11 cellular contexts compared by ENCODE assay signal in the genomic region with DNA sequence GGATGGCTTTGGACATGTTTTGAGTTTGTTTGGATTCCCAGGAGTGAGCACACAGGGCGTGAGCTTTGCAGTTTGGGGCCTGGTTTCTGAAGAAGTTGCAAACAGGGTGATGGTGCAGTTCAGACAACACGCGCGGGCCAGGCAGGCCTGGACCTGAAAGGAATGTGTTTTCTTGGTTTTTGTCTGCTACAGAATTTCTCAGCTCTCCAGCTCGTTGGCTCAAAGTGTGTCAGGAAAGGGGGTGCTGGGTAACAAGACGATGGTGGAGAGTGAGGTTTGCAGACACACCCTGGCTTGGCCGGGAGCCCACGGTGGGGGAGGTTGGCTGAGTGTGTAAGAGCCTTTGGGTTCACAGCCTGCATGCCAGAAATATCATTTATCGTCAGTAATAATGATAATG.
A peak's percentile ranks its signal among the peaks of the same experiment; 100 is the strongest.
DNase-seq lines count a peak whose midpoint lies in the region; ATAC-seq and TF ChIP-seq lines count a peak whose summit lies in the region.
"Had no signal": no experiment of that assay in that cellular context is flagged by ENCODE, and none has a peak within 500 bp of the region (broad histone marks: within the 10 kb centered on the region; RNA-seq: fewer than 3 reads in every experiment).

No MANE protein-coding gene starts in this region.

- H3K4me1 ChIP-seq in CD8-positive, alpha-beta memory T cell (ENCODE audit: insufficient read depth, low read length): peaks cover 56% of the 10 kb centered on the region
- H3K4me1 ChIP-seq in RWPE2 (ENCODE audit: insufficient read depth, poor library complexity, severe bottlenecking): peaks cover 90% of the 10 kb centered on the region

- in situ Hi-C loops in GM13976 (cut with MboI; ENCODE audit: low sequenced_read_pairs, unreplicated experiment): no loop called here

- no peaks in the 10 kb centered on the region for H3K9me3 Mint-ChIP-seq in CD8-positive, alpha-beta memory T cell
- peaks cover 14% of the 10 kb centered on the region for H3K9me3 Mint-ChIP-seq in progenitor cell of endocrine pancreas (ENCODE audit: low read depth)
- H3K9me3 Mint-ChIP-seq: stimulated activated memory B cell treated with anti-CD40 and anti-IgM and Interleukin-4, amounts not matched to agents 10 μg/mL and 1 μg/mL and 100 μg/mL, for 72 hours had no signal

- H3K4me3 ChIP-seq in CD8-positive, alpha-beta memory T cell (ENCODE audit: low read length): no peak overlapping the region
- H3K4me3 ChIP-seq in RWPE2 (ENCODE audit: severe bottlenecking): no peak overlapping the region
- no peak overlapping the region for H3K4me3 ChIP-seq in fibroblast of pulmonary artery (replicated peaks; ENCODE audit: low read depth, low read length)

- H3K4me1 Mint-ChIP-seq in CD8-positive, alpha-beta memory T cell: peaks cover 74 to 83% (median 80%) of the 10 kb centered on the region in 3 donors
- peaks cover 4% of the 10 kb centered on the region for H3K4me1 Mint-ChIP-seq in progenitor cell of endocrine pancreas (ENCODE audit: low read depth)

- no peaks in the 10 kb centered on the region for H3K27me3 ChIP-seq in CD8-positive, alpha-beta memory T cell (ENCODE audit: insufficient read depth, low read length, poor library complexity, severe bottlenecking)
- no peaks in the 10 kb centered on the region for H3K27me3 ChIP-seq in RWPE2 (ENCODE audit: insufficient read depth, poor library complexity, severe bottlenecking)

- H3K9me3 ChIP-seq in CD8-positive, alpha-beta memory T cell (ENCODE audit: low read length): no peaks in the 10 kb centered on the region
- H3K9me3 ChIP-seq in RWPE2 (ENCODE audit: severe bottlenecking): no peaks in the 10 kb centered on the region

- peaks cover 0 to 2% of the 10 kb centered on the region in 2 donors for H3K27me3 Mint-ChIP-seq in CD8-positive, alpha-beta memory T cell
- no peaks in the 10 kb centered on the region for H3K27me3 Mint-ChIP-seq in progenitor cell of endocrine pancreas
- H3K27me3 Mint-ChIP-seq: stimulated activated memory B cell treated with anti-CD40 and anti-IgM and Interleukin-4, amounts not matched to agents 10 μg/mL and 1 μg/mL and 100 μg/mL, for 72 hours had no signal

- H3K36me3 Mint-ChIP-seq in CD8-positive, alpha-beta memory T cell: peaks cover 0 to 10% (median 0%) of the 10 kb centered on the region in 3 donors
- H3K36me3 Mint-ChIP-seq in progenitor cell of endocrine pancreas (ENCODE audit: insufficient read depth): peaks cover 25% of the 10 kb centered on the region

- peak overlapping the region in 6 of 7 donors; percentile 60 to 82 (median 73) for H3K4me3 Mint-ChIP-seq in CD8-positive, alpha-beta memory T cell
- H3K4me3 Mint-ChIP-seq in progenitor cell of endocrine pancreas (ENCODE audit: low read depth): no peak overlapping the region
- H3K4me3 Mint-ChIP-seq: stimulated activated memory B cell treated with anti-CD40 and anti-IgM and Interleukin-4, amounts not matched to agents 10 μg/mL and 1 μg/mL and 100 μg/mL, for 72 hours had no signal

- H3K27ac ChIP-seq in CD8-positive, alpha-beta memory T cell (ENCODE audit: low read depth, low read length): peak overlapping the region; percentile 69
- H3K27ac ChIP-seq in RWPE2 (ENCODE audit: poor library complexity, severe bottlenecking): peak overlapping the region; percentile 98

- ATAC-seq in RWPE2 (ENCODE audit: low read depth): peak; percentile 57
- ATAC-seq in GM21367 (IDR thresholded peaks at IDR 0.05; ENCODE audit: unreplicated experiment): no peak
- ATAC-seq: stimulated activated memory B cell treated with anti-CD40 and anti-IgM and Interleukin-4, amounts not matched to agents 10 μg/mL and 1 μg/mL and 100 μg/mL, for 72 hours had no signal

- no peak for TF ChIP-seq CTCF in RWPE2 (IDR thresholded peaks at IDR 0.05; ENCODE audit: poor library complexity, severe bottlenecking)
- TF ChIP-seq CTCF in fibroblast of pulmonary artery (IDR thresholded peaks at IDR 0.05; ENCODE audit: low read length, missing control alignments): no peak
- TF ChIP-seq CTCF in progenitor cell of endocrine pancreas (IDR thresholded peaks at IDR 0.05; ENCODE audit: unreplicated experiment): no peak
- TF ChIP-seq CTCF in GM13976 (IDR thresholded peaks at IDR 0.05; ENCODE audit: borderline replicate concordance, control extremely low read depth, extremely low read depth, insufficient read depth, missing control alignments): no peak

- peak overlapping the region; percentile 82 to 99 (median 96) for H3K27ac Mint-ChIP-seq in CD8-positive, alpha-beta memory T cell
- H3K27ac Mint-ChIP-seq in progenitor cell of endocrine pancreas: peak overlapping the region; percentile 34
- H3K27ac Mint-ChIP-seq: stimulated activated memory B cell treated with anti-CD40 and anti-IgM and Interleukin-4, amounts not matched to agents 10 μg/mL and 1 μg/mL and 100 μg/mL, for 72 hours had no signal

- peak in 4 of 5 donors; percentile 16 to 62 (median 43) for DNase-seq in CD8-positive, alpha-beta memory T cell
- DNase-seq in RWPE2 (ENCODE audit: low spot score) (peak; percentile 97), fibroblast of pulmonary artery (ENCODE audit: low read depth) (peak; percentile 72), progenitor cell of endocrine pancreas (ENCODE audit: low spot score, unreplicated experiment) (no peak), GM13976 (ENCODE audit: low spot score) (no peak), GM19240 (ENCODE audit: insufficient read length, low spot score) (no peak), inferior parietal cortex (ENCODE audit: extremely low spot score) (no peak)
- DNase-seq: cerebellar nuclear complex, NCI-H1092 had no signal

- POLR2A ChIA-PET in CD8-positive, alpha-beta memory T cell (lab: Charles Lee): interaction anchor here (0.9 to 1.3 kb wide), 3 partner anchors 27 to 212 kb away, joined by 3 to 4 read pairs (median 4); a partner anchor contains a TSS

- no peaks in the 10 kb centered on the region for H3K36me3 ChIP-seq in CD8-positive, alpha-beta memory T cell (ENCODE audit: insufficient read depth, low read length)
- peaks cover 23% of the 10 kb centered on the region for H3K36me3 ChIP-seq in RWPE2 (ENCODE audit: low read depth)

- CTCF ChIA-PET in CD8-positive, alpha-beta memory T cell (lab: Charles Lee): interaction anchor here (1.0 to 1.6 kb wide), 3 partner anchors 42 to 203 kb away, joined by 3 to 4 read pairs (median 3); no protein-coding TSS in a partner anchor

Comparison
In these comparisons a context has a peak if more than half of its experiments do, and no peak if none do; other contexts are left out.
1. DNase-seq: peak in CD8-positive, alpha-beta memory T cell (4 of 5), RWPE2 (single experiment) and fibroblast of pulmonary artery (single experiment); none in progenitor cell of endocrine pancreas (single experiment), GM13976 (single experiment), GM19240 (single experiment) and inferior parietal cortex (single experiment).